ENCODE assay signal across 12 cellular contexts in genomic region chr7:65438593-65438992, GRCh38.
DNase-seq lines count a peak whose midpoint lies in the region; ATAC-seq and TF ChIP-seq lines count a peak whose summit lies in the region.
"Had no signal": no experiment of that assay in that cellular context is flagged by ENCODE, and none has a peak within 500 bp of the region (broad histone marks: within the 10 kb centered on the region; RNA-seq: fewer than 3 reads in every experiment).

No MANE protein-coding gene starts in this region.

- no peak for TF ChIP-seq CTCF in brain microvascular endothelial cell (IDR thresholded peaks at IDR 0.05; ENCODE audit: low read depth, low read length, missing control alignments)
- TF ChIP-seq CTCF in left lung (IDR thresholded peaks at IDR 0.05): no peak
- no peak for TF ChIP-seq CTCF in WERI-Rb-1 (IDR thresholded peaks at IDR 0.05; ENCODE audit: low read depth, low read length)

- DNase-seq in Ammon's horn (ENCODE audit: low spot score): peak; percentile 6
- DNase-seq in HT1080 (ENCODE audit: low read depth): peak; percentile 80
- peak; percentile 94 for DNase-seq in brain microvascular endothelial cell
- DNase-seq in left lung: no peak
- DNase-seq in WERI-Rb-1: no peak
- DNase-seq in NCI-H1092 (lab: John Stamatoyannopoulos, UW): no peak
- DNase-seq in AML-193 (lab: John Stamatoyannopoulos, UW): no peak
- no peak for DNase-seq in RPMI8226
- DNase-seq: DND-41; Karpas-422; naive thymus-derived CD4-positive, alpha-beta T cell; stimulated activated naive B cell treated with anti-CD40 and anti-IgM and Interleukin-4, amounts not matched to agents 10 μg/mL and 1 μg/mL and 100 μg/mL, for 72 hours had no signal

- H3K4me3 ChIP-seq in brain microvascular endothelial cell (ENCODE audit: low read depth, low read length) (no peak overlapping the region), left lung (no peak overlapping the region), WERI-Rb-1 (ENCODE audit: low read depth, low read length) (no peak overlapping the region)

- intact Hi-C loops in left lung (cut with DNase I): no loop called here

- H3K36me3 ChIP-seq in brain microvascular endothelial cell (replicated peaks): no peaks in the 10 kb centered on the region
- H3K36me3 ChIP-seq in left lung: no peaks in the 10 kb centered on the region
- no peaks in the 10 kb centered on the region for H3K36me3 ChIP-seq in WERI-Rb-1

- in situ Hi-C loops in brain microvascular endothelial cell (cut with HindIII; ENCODE audit: low pct_ligation_motif_present, low sequenced_read_pairs): no loop called here

- peak overlapping the region; percentile 89 for H3K27ac ChIP-seq in brain microvascular endothelial cell
- H3K27ac ChIP-seq in left lung: no peak overlapping the region
- no peak overlapping the region for H3K27ac ChIP-seq in WERI-Rb-1

- no peaks in the 10 kb centered on the region for H3K27me3 ChIP-seq in brain microvascular endothelial cell (replicated peaks)
- H3K27me3 ChIP-seq in left lung: no peaks in the 10 kb centered on the region
- H3K27me3 ChIP-seq in WERI-Rb-1 (ENCODE audit: insufficient read depth, low read depth, severe bottlenecking): no peaks in the 10 kb centered on the region

- no peaks in the 10 kb centered on the region for H3K4me1 ChIP-seq in left lung

- peak; percentile 63 for ATAC-seq in left lung
- ATAC-seq: naive thymus-derived CD4-positive, alpha-beta T cell; stimulated activated naive B cell treated with anti-CD40 and anti-IgM and Interleukin-4, amounts not matched to agents 10 μg/mL and 1 μg/mL and 100 μg/mL, for 72 hours had no signal

- H3K9me3 ChIP-seq in left lung (no peaks in the 10 kb centered on the region), WERI-Rb-1 (ENCODE audit: severe bottlenecking) (no peaks in the 10 kb centered on the region)

Comparison
In these comparisons a context has a peak if more than half of its experiments do, and no peak if none do; other contexts are left out.
1. DNase-seq: peak in Ammon's horn (single experiment), HT1080 (single experiment) and brain microvascular endothelial cell (single experiment); none in left lung (0 of 2), WERI-Rb-1 (single experiment), NCI-H1092 (single experiment), AML-193 (0 of 2) and RPMI8226 (single experiment).